ENCODE assay signal across 19 cellular contexts in genomic region chr2:25173719-25174118, GRCh38. TPM values are rescaled to one million over a fixed set of nuclear protein-coding genes. Genes with fewer than 3 reads are reported as not detected.
DNase-seq lines count a peak whose midpoint lies in the region; ATAC-seq, FAIRE-seq and TF ChIP-seq lines count a peak whose summit lies in the region.
"Had no signal": no experiment of that assay in that cellular context is flagged by ENCODE, and none has a peak within 500 bp of the region (broad histone marks: within the 10 kb centered on the region; RNA-seq: fewer than 3 reads in every experiment).

No MANE protein-coding gene starts in this region.

- CTCF ChIA-PET in A549 (lab: Yijun Ruan, JAX) (interaction anchor here (2.1 kb wide), 1 partner anchor 8 kb away, joined by 11 read pairs; no protein-coding TSS in a partner anchor), GM12878 (lab: Yijun Ruan, JAX) (interaction anchor here (1.4 kb wide), 1 partner anchor 7 kb away, joined by 6 read pairs; no protein-coding TSS in a partner anchor)

- H4K20me1 ChIP-seq in BLaER1 (peaks cover 7% of the 10 kb centered on the region; the same call in 1 of the 2 replicates), GM12878 (ENCODE audit: control insufficient read depth, insufficient read depth) (no peaks in the 10 kb centered on the region)

- H3K9me3 ChIP-seq in A549: no peaks in the 10 kb centered on the region
- no peaks in the 10 kb centered on the region for H3K9me3 ChIP-seq in BLaER1
- no peaks in the 10 kb centered on the region for H3K9me3 ChIP-seq in GM12878 (replicated peaks; ENCODE audit: control insufficient read depth, insufficient read depth, low read length)

- H3K27me3 ChIP-seq in BLaER1 (peaks cover 20% of the 10 kb centered on the region), GM12878 (replicated peaks in 1 of 2; ENCODE audit: control insufficient read depth in 2 of 2, insufficient read depth in 2 of 2, low read length in 1 of 2) (peaks cover 5 to 12% of the 10 kb centered on the region in 2 experiments), dorsolateral prefrontal cortex (peaks cover 0 to 18% (median 5%) of the 10 kb centered on the region in 45 donors)

- WGBS in A549 (ENCODE audit: missing lambda C conversion rate): 65% methylated on average over 5 of the region's 5 CpGs
- 55% methylated on average over 5 of the region's 5 CpGs for WGBS in GM12878 (ENCODE audit: insufficient coverage, insufficient replicate concordance, low lambda C conversion rate, missing lambda C conversion rate)

- intact Hi-C loops in GM12878 (cut with micrococcal nuclease; ENCODE audit: unreplicated experiment) (no loop called here), dorsolateral prefrontal cortex (cut with DNase I) (no loop called here)

- DNase-seq in A549 (ENCODE audit: low read depth in 1 of 2, low spot score in 1 of 2) (no peak), GM12878 (ENCODE audit: low read depth, low spot score) (no peak), GM12892 (ENCODE audit: insufficient read length) (no peak), dorsolateral prefrontal cortex (no peak)
- DNase-seq: C1 segment of cervical spinal cord; Calu3; CD4-positive, alpha-beta memory T cell; COR-L47; DMS53; H9 had no signal

- ATAC-seq in A549 (no peak), GM12878 (no peak), HG03095 (IDR thresholded peaks at IDR 0.05; ENCODE audit: unreplicated experiment) (no peak)
- ATAC-seq: GM23338, HCT116 had no signal

- in situ Hi-C loops in GM12878 (cut with MboI): no loop called here

- H3K4me3 ChIP-seq in A549: no peak overlapping the region
- H3K4me3 ChIP-seq in BLaER1: no peak overlapping the region
- H3K4me3 ChIP-seq in GM12878: no peak overlapping the region
- no peak overlapping the region for H3K4me3 ChIP-seq in dorsolateral prefrontal cortex
- H3K4me3 ChIP-seq: GM23338 had no signal

- no peaks in the 10 kb centered on the region for H3K4me1 ChIP-seq in A549
- H3K4me1 ChIP-seq in BLaER1: peaks cover 15% of the 10 kb centered on the region; the same call in 1 of the 2 replicates
- H3K4me1 ChIP-seq in GM12878 (ENCODE audit: control insufficient read depth, insufficient read depth, low read length): peaks cover 3% of the 10 kb centered on the region; the same call in 1 of the 2 replicates

- RAD21 ChIA-PET in GM12878 (lab: Charles Lee; ENCODE audit: unreplicated experiment): no interaction called here

- no peak overlapping the region for H3K9ac ChIP-seq in BLaER1
- no peak overlapping the region for H3K9ac ChIP-seq in GM12878 (ENCODE audit: control insufficient read depth, insufficient read depth, low read length)

- no peaks in the 10 kb centered on the region for H3K79me2 ChIP-seq in GM12878 (ENCODE audit: control insufficient read depth, insufficient read depth, low read length)

- no peak for FAIRE-seq in A549 (lab: Jason Lieb, UNC)
- FAIRE-seq in GM12878 (lab: Jason Lieb, UNC): no peak
- FAIRE-seq in GM12892 (lab: Jason Lieb, UNC): no peak
- FAIRE-seq: GM19239 had no signal

- TF ChIP-seq POLR2A in A549 (IDR thresholded peaks at IDR 0.05; ENCODE audit: low read length) (no peak), GM12878 (IDR thresholded peaks at IDR 0.05; ENCODE audit: low read depth, low read length) (no peak), GM12892 (IDR thresholded peaks at IDR 0.05; ENCODE audit: low read depth, low read length) (no peak)

- no peak for TF ChIP-seq CTCF in A549 (IDR thresholded peaks at IDR 0.05)
- no peak for TF ChIP-seq CTCF in GM12878 (IDR thresholded peaks at IDR 0.05 in 2 of 3, conservative IDR thresholded peaks at IDR 0.05 in 1 of 3; ENCODE audit: control insufficient read depth in 2 of 3, extremely low read depth in 1 of 3, insufficient read depth in 1 of 3, low read depth in 3 of 3, low read length in 3 of 3)
- no peak for TF ChIP-seq CTCF in dorsolateral prefrontal cortex (IDR thresholded peaks at IDR 0.05 in 54 of 56, conservative IDR thresholded peaks at IDR 0.05 in 2 of 56; ENCODE audit: low read depth in 1 of 56, partially characterized antibody in 56 of 56)

- no peak overlapping the region for H3K27ac ChIP-seq in A549
- no peak overlapping the region for H3K27ac ChIP-seq in BLaER1
- H3K27ac ChIP-seq in GM12878 (ENCODE audit: control insufficient read depth, insufficient read depth): no peak overlapping the region
- no peak overlapping the region for H3K27ac ChIP-seq in dorsolateral prefrontal cortex

- POLR2A ChIA-PET in A549 (lab: Yijun Ruan, JAX) (no interaction called here), GM12878 (lab: Charles Lee) (interaction anchor here (0.7 kb wide), 1 partner anchor 55 kb away, joined by 4 read pairs; no protein-coding TSS in a partner anchor)

- TF ChIP-seq EP300 in A549 (IDR thresholded peaks at IDR 0.05) (no peak), GM12878 (IDR thresholded peaks at IDR 0.05; ENCODE audit: borderline replicate concordance in 1 of 2, control insufficient read depth in 1 of 2, low read depth in 2 of 2, low read length in 2 of 2) (no peak)

- H3K4me2 ChIP-seq in A549 (no peak overlapping the region), BLaER1 (peak overlapping the region; percentile 37; the same call in 1 of the 2 replicates), GM12878 (ENCODE audit: control insufficient read depth, insufficient read depth) (no peak overlapping the region)
- H3K4me2 ChIP-seq: GM23338 had no signal

- no TSS peak for BruUV-seq in GM12878 (replicated peaks; lab: Mats Ljungman, UMichigan)

- no peak overlapping the region for H2AFZ ChIP-seq in GM12878 (ENCODE audit: control insufficient read depth, low read depth, low read length)
- H2AFZ ChIP-seq: GM23338 had no signal

- H3K36me3 ChIP-seq in BLaER1: no peaks in the 10 kb centered on the region
- no peaks in the 10 kb centered on the region for H3K36me3 ChIP-seq in GM12878 (ENCODE audit: control insufficient read depth in 2 of 2, insufficient read depth in 2 of 2, low read length in 1 of 2)

- TF ChIP-seq RAD21 in A549 (conservative IDR thresholded peaks at IDR 0.05 in 1 of 2, IDR thresholded peaks at IDR 0.05 in 1 of 2) (no peak), GM12878 (IDR thresholded peaks at IDR 0.05; ENCODE audit: insufficient read depth, low read depth, low read length) (no peak)

- SMC1A ChIA-PET in GM12878 (lab: Charles Lee; ENCODE audit: uncharacterized antibody, unreplicated experiment): interaction anchor here (1.2 kb wide), 1 partner anchor 22 kb away, joined by 4 read pairs; no protein-coding TSS in a partner anchor

TF ChIP-seq in A549, 52 proteins besides CTCF, POLR2A, EP300 and RAD21:
- TF ChIP-seq HOXB13 (CRISPR knock-in tag; IDR thresholded peaks at IDR 0.05; ENCODE audit: low read depth) (no peak), USF2 (IDR thresholded peaks at IDR 0.05) (peak; percentile 51)

TF ChIP-seq in GM12878, 131 proteins besides CTCF, POLR2A, EP300 and RAD21:
- TF ChIP-seq RAD51 (IDR thresholded peaks at IDR 0.05) (peak; percentile 21; the same call in 1 of the 2 replicates), ASH2L (IDR thresholded peaks at IDR 0.05; ENCODE audit: borderline replicate concordance, low read depth) (no peak)
TF ChIP-seq in GM12878: peak in this region for 1.

RNA-seq across cellular contexts. Expression of gene POMC, which starts 5.3 kb away (rescaled TPM):
- polyA plus RNA-seq in A549 (2011; rRNA removed): not detected in 2 replicates
- 0.06 TPM in 1 of 2 replicates, not detected in the other for polyA plus RNA-seq in A549 (2012; cell fraction: cytosol; rRNA removed)
- polyA plus RNA-seq in A549 (2012; cell fraction: nucleus; rRNA removed): 0.07 TPM in 1 of 2 replicates, not detected in the other
- not detected in 3 replicates for polyA plus RNA-seq in A549 (2017; fragmentation: RNase III; extraction: RNeasy Plus Mini Kit Qiagen cat#74134 plus additional on column Dnase treatment)
- not detected in 2 replicates for polyA minus RNA-seq in A549 (2011; rRNA and poly(A)+ RNA removed)
- not detected in 2 replicates for total RNA-seq in GM12878 (2013; cell fraction: nucleolus; rRNA removed)
- total RNA-seq in GM12878 (2014; rRNA removed): 10.3 and 14.7 TPM in 2 replicates
- 1.0 and 1.3 TPM in 2 replicates for total RNA-seq in GM12878 (2014; rRNA removed; fragmentation: Illumina TruSeq; extraction: Trizol)
- 6.2 and 6.8 TPM in 2 replicates for total RNA-seq in GM12878 (2021)
- 1.3 TPM for polyA plus RNA-seq in GM12878 (2011; ENCODE audit: low read depth)
- polyA plus RNA-seq in GM12878 (2011; rRNA removed): 0.05 TPM in 1 of 2 replicates, not detected in the other
- 0.19 and 0.30 TPM in 2 replicates for polyA plus RNA-seq in GM12878 (2011; cell fraction: cytosol; rRNA removed)
- polyA plus RNA-seq in GM12878 (2011; cell fraction: nucleus; rRNA removed): 0.15 and 0.25 TPM in 2 replicates
- 5.3 and 5.4 TPM in 2 replicates for polyA plus RNA-seq in GM12878 (2012)
- polyA plus RNA-seq in GM12878 (2014; fragmentation: Illumina TruSeq; extraction: Trizol): 0.15 TPM in 1 of 2 replicates, not detected in the other
- polyA plus RNA-seq in GM12878 (2014; fragmentation: Nextera tagmentation; extraction: Ambion mirVana): under 1 TPM in 1 of 2 experiments, not detected in 1; 0.11 TPM
- 11.9 and 12.7 TPM in 2 replicates for polyA plus RNA-seq in GM12878 (2014; rRNA removed)
- polyA plus RNA-seq in GM12878 (2016; fragmentation: Nextera tagmentation; extraction: Ambion mirVana): 10 to 100 TPM; 11.0 to 11.7 TPM
- polyA minus RNA-seq in GM12878 (2011; rRNA and poly(A)+ RNA removed): not detected in 2 replicates
- polyA minus RNA-seq in GM12878 (2011; cell fraction: cytosol; rRNA and poly(A)+ RNA removed): not detected in 2 replicates
- polyA minus RNA-seq in GM12878 (2011; cell fraction: nucleus; rRNA and poly(A)+ RNA removed): not detected in 2 replicates
- 1.2 TPM for polyA plus RNA-seq in GM12892 (2012; ENCODE audit: missing spikeins)
- total RNA-seq in dorsolateral prefrontal cortex: 1 to 10 TPM in 55 of 120 experiments, under 1 TPM in 47, not detected in 18; 0.39 to 5.2 (median 1.1) TPM
- total RNA-seq: A172, Calu3, G401, H4 had no signal
- polyA plus RNA-seq: AG04450 had no signal

Comparison
In these comparisons a context has a peak if more than half of its experiments do, and no peak if none do; other contexts are left out.
1. Of the 24 proteins assayed by ChIP-seq in both GM12878 and A549: peak only in GM12878: none; only in A549: USF2; in both: none; in neither: 23.